ENCODE assay signal across 1 cellular context in the genomic region with DNA sequence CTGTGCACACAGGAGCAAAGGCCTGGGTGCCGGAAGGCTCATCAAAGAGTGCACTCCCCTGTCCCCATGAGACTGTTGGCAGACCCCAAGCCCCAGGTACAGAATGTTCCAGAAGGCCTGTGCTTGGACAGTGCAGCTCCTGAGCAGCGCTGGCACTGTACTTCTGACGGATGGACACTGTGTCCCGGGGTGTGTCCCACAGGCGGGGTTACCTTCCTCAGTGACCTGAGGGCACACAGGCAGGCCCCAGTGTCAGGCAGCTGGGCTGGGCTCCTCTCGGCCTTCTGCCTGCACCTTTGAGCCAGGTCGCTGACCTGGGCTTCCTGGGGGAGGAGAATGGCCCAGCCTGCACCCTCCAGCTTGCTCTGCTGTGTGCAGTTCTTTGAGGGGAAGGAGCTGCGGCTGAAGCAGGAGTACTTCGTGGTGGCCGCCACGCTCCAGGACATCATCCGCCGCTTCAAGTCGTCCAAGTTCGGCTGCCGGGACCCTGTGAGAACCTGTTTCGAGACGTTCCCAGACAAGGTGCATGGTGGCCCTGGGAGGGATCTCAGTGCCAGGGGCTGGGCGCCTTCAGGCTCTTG.
TF ChIP-seq lines count a peak whose summit lies in the region.

No MANE protein-coding gene starts in this region.

TF ChIP-seq in HepG2, 621 proteins besides CTCF, POLR2A, EP300 and RAD21 (continued from another document):
- TF ChIP-seq, protein P1, sequence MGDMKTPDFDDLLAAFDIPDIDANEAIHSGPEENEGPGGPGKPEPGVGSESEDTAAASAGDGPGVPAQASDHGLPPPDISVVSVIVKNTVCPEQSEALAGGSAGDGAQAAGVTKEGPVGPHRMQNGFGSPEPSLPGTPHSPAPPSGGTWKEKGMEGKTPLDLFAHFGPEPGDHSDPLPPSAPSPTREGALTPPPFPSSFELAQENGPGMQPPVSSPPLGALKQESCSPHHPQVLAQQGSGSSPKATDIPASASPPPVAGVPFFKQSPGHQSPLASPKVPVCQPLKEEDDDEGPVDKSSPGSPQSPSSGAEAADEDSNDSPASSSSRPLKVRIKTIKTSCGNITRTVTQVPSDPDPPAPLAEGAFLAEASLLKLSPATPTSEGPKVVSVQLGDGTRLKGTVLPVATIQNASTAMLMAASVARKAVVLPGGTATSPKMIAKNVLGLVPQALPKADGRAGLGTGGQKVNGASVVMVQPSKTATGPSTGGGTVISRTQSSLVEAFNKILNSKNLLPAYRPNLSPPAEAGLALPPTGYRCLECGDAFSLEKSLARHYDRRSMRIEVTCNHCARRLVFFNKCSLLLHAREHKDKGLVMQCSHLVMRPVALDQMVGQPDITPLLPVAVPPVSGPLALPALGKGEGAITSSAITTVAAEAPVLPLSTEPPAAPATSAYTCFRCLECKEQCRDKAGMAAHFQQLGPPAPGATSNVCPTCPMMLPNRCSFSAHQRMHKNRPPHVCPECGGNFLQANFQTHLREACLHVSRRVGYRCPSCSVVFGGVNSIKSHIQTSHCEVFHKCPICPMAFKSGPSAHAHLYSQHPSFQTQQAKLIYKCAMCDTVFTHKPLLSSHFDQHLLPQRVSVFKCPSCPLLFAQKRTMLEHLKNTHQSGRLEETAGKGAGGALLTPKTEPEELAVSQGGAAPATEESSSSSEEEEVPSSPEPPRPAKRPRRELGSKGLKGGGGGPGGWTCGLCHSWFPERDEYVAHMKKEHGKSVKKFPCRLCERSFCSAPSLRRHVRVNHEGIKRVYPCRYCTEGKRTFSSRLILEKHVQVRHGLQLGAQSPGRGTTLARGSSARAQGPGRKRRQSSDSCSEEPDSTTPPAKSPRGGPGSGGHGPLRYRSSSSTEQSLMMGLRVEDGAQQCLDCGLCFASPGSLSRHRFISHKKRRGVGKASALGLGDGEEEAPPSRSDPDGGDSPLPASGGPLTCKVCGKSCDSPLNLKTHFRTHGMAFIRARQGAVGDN (CRISPR knock-in tag; IDR thresholded peaks at IDR 0.05), result peak; percentile 14; the same call in 1 of the 2 replicates
- no peak for TF ChIP-seq FOXA3 (CRISPR knock-in tag; IDR thresholded peaks at IDR 0.05)
